In genomic region chr19:52940905-52941304, GRCh38 we compare ENCODE assay signal across 8 cellular contexts. TPM values are rescaled to one million over a fixed set of nuclear protein-coding genes. Genes with fewer than 3 reads are reported as not detected.
A peak's percentile ranks its signal among the peaks of the same experiment; 100 is the strongest.
DNase-seq lines count a peak whose midpoint lies in the region; ATAC-seq and TF ChIP-seq lines count a peak whose summit lies in the region.
"Not testable (repeated sequence)": the region's sequence is repeated elsewhere in the genome, so short reads cannot be mapped to it uniquely, and the experiment has no call there.

No MANE protein-coding gene starts in this region.

- H3K4me1 ChIP-seq in HUES6 (ENCODE audit: control insufficient read depth, insufficient read depth, low read length): peaks cover 24% of the 10 kb centered on the region

- peak overlapping the region; percentile 91 for H3K27ac Mint-ChIP-seq in CD4-positive, alpha-beta T cell
- H3K27ac Mint-ChIP-seq in T-helper 17 cell: peak overlapping the region; percentile 90
- peak overlapping the region; percentile 92 for H3K27ac Mint-ChIP-seq in activated CD8-positive, alpha-beta T cell treated with anti-CD3 and anti-CD28 coated beads, Interleukin-2, amount 10 ng/mL, durations not matched to agents 7 days and 5 days
- H3K27ac Mint-ChIP-seq in activated naive CD8-positive, alpha-beta T cell treated with anti-CD3 and anti-CD28 coated beads for 36 hours; endothelial cell (ENCODE audit: unreplicated experiment): not testable (repeated sequence)
- peak overlapping the region; percentile 71 to 93 for H3K27ac Mint-ChIP-seq in natural killer cell treated with Interleukin-12 subunit alpha and Interleukin-12 subunit beta and Interleukin-15 and Interleukin-18, amount 100 ng/mL, for 72 hours
- H3K27ac Mint-ChIP-seq in stimulated activated memory B cell treated with anti-CD40 and anti-IgM and Interleukin-4, amounts not matched to agents 10 μg/mL and 1 μg/mL and 100 μg/mL, for 72 hours: peak overlapping the region; percentile 87

- TF ChIP-seq CTCF in CD4-positive, alpha-beta T cell (IDR thresholded peaks at IDR 0.05); endothelial cell (IDR thresholded peaks at IDR 0.05; ENCODE audit: unreplicated experiment): not testable (repeated sequence)

- POLR2A ChIA-PET in CD4-positive, alpha-beta T cell (lab: Charles Lee): interaction anchor here (0.7 kb wide), 1 partner anchor 18 kb away, joined by 3 read pairs; no protein-coding TSS in a partner anchor
- POLR2A ChIA-PET in activated CD8-positive, alpha-beta T cell treated with anti-CD3 and anti-CD28 coated beads, Interleukin-2, amount 10 ng/mL, durations not matched to agents 7 days and 5 days (lab: Charles Lee): interaction anchor here (1.5 kb wide), 1 partner anchor 21 kb away, joined by 3 read pairs; no protein-coding TSS in a partner anchor

- H3K36me3 ChIP-seq in HUES6 (ENCODE audit: control insufficient read depth, insufficient read depth, low read length): peaks cover 16% of the 10 kb centered on the region

- not testable (repeated sequence) for H3K27ac ChIP-seq in CD4-positive, alpha-beta T cell (ENCODE audit: low read depth, low read length); HUES6 (ENCODE audit: low read depth, low read length)

- H3K9me3 ChIP-seq in CD4-positive, alpha-beta T cell (ENCODE audit: control insufficient read depth, low read length): peaks cover 11% of the 10 kb centered on the region
- H3K9me3 ChIP-seq in HUES6 (ENCODE audit: control insufficient read depth, insufficient read depth, low read depth, low read length); T-helper 17 cell (ENCODE audit: control insufficient read depth, low read length, poor library complexity, severe bottlenecking): not testable (repeated sequence)

- H3K4me1 Mint-ChIP-seq in CD4-positive, alpha-beta T cell (ENCODE audit: low read depth): peaks cover 29% of the 10 kb centered on the region
- H3K4me1 Mint-ChIP-seq in T-helper 17 cell: peaks cover 16% of the 10 kb centered on the region
- H3K4me1 Mint-ChIP-seq in activated CD8-positive, alpha-beta T cell treated with anti-CD3 and anti-CD28 coated beads, Interleukin-2, amount 10 ng/mL, durations not matched to agents 7 days and 5 days (ENCODE audit: low read depth): peaks cover 35% of the 10 kb centered on the region
- H3K4me1 Mint-ChIP-seq in activated naive CD8-positive, alpha-beta T cell treated with anti-CD3 and anti-CD28 coated beads for 36 hours: peaks cover 20% of the 10 kb centered on the region
- H3K4me1 Mint-ChIP-seq in endothelial cell (ENCODE audit: unreplicated experiment): peaks cover 44% of the 10 kb centered on the region
- peaks cover 27 to 34% of the 10 kb centered on the region in 2 donors for H3K4me1 Mint-ChIP-seq in natural killer cell treated with Interleukin-12 subunit alpha and Interleukin-12 subunit beta and Interleukin-15 and Interleukin-18, amount 100 ng/mL, for 72 hours (ENCODE audit: low read depth in 2 of 2)
- H3K4me1 Mint-ChIP-seq in stimulated activated memory B cell treated with anti-CD40 and anti-IgM and Interleukin-4, amounts not matched to agents 10 μg/mL and 1 μg/mL and 100 μg/mL, for 72 hours: peaks cover 36% of the 10 kb centered on the region

- not testable (repeated sequence) for H3K9ac ChIP-seq in HUES6 (ENCODE audit: low read length)

- not testable (repeated sequence) for H3K9me3 Mint-ChIP-seq in CD4-positive, alpha-beta T cell; endothelial cell (ENCODE audit: unreplicated experiment); natural killer cell treated with Interleukin-12 subunit alpha and Interleukin-12 subunit beta and Interleukin-15 and Interleukin-18, amount 100 ng/mL, for 72 hours; stimulated activated memory B cell treated with anti-CD40 and anti-IgM and Interleukin-4, amounts not matched to agents 10 μg/mL and 1 μg/mL and 100 μg/mL, for 72 hours
- H3K9me3 Mint-ChIP-seq in activated CD8-positive, alpha-beta T cell treated with anti-CD3 and anti-CD28 coated beads, Interleukin-2, amount 10 ng/mL, durations not matched to agents 7 days and 5 days (ENCODE audit: insufficient read depth): peaks cover 12% of the 10 kb centered on the region
- peaks cover 27% of the 10 kb centered on the region for H3K9me3 Mint-ChIP-seq in activated naive CD8-positive, alpha-beta T cell treated with anti-CD3 and anti-CD28 coated beads for 36 hours

- not testable (repeated sequence) for H3K27me3 ChIP-seq in CD4-positive, alpha-beta T cell (ENCODE audit: control insufficient read depth, insufficient read depth, low read length); HUES6 (ENCODE audit: control insufficient read depth, insufficient read depth, low read length)

- intact Hi-C loops in CD4-positive, alpha-beta T cell (cut with DNase I, micrococcal nuclease): loop anchor here in 1 of 2 experiments (5.0 to 10.0 kb wide), 3 partner anchors 156 to 394 kb away; partner anchors contain the start of genes ZNF160, ZNF600 and ZNF845

- H3K36me3 Mint-ChIP-seq in CD4-positive, alpha-beta T cell (ENCODE audit: low read depth): peaks cover 62% of the 10 kb centered on the region
- not testable (repeated sequence) for H3K36me3 Mint-ChIP-seq in T-helper 17 cell (ENCODE audit: low read depth); natural killer cell treated with Interleukin-12 subunit alpha and Interleukin-12 subunit beta and Interleukin-15 and Interleukin-18, amount 100 ng/mL, for 72 hours
- peaks cover 41% of the 10 kb centered on the region for H3K36me3 Mint-ChIP-seq in activated CD8-positive, alpha-beta T cell treated with anti-CD3 and anti-CD28 coated beads, Interleukin-2, amount 10 ng/mL, durations not matched to agents 7 days and 5 days (ENCODE audit: low read depth)
- H3K36me3 Mint-ChIP-seq in activated naive CD8-positive, alpha-beta T cell treated with anti-CD3 and anti-CD28 coated beads for 36 hours: peaks cover 46% of the 10 kb centered on the region
- peaks cover 20% of the 10 kb centered on the region for H3K36me3 Mint-ChIP-seq in endothelial cell (ENCODE audit: low read depth, unreplicated experiment)
- H3K36me3 Mint-ChIP-seq in stimulated activated memory B cell treated with anti-CD40 and anti-IgM and Interleukin-4, amounts not matched to agents 10 μg/mL and 1 μg/mL and 100 μg/mL, for 72 hours: peaks cover 16% of the 10 kb centered on the region

- H3K4me3 ChIP-seq in HUES6 (ENCODE audit: low read depth, low read length): peak overlapping the region; percentile 29; the same call in 1 of the 2 replicates

- peak overlapping the region; percentile 97 for H3K4me3 Mint-ChIP-seq in CD4-positive, alpha-beta T cell
- peak overlapping the region; percentile 90 for H3K4me3 Mint-ChIP-seq in T-helper 17 cell
- H3K4me3 Mint-ChIP-seq in activated CD8-positive, alpha-beta T cell treated with anti-CD3 and anti-CD28 coated beads, Interleukin-2, amount 10 ng/mL, durations not matched to agents 7 days and 5 days: peak overlapping the region; percentile 93
- peak overlapping the region; percentile 98 for H3K4me3 Mint-ChIP-seq in activated naive CD8-positive, alpha-beta T cell treated with anti-CD3 and anti-CD28 coated beads for 36 hours
- H3K4me3 Mint-ChIP-seq in endothelial cell (ENCODE audit: unreplicated experiment): peak overlapping the region; percentile 98
- H3K4me3 Mint-ChIP-seq in natural killer cell treated with Interleukin-12 subunit alpha and Interleukin-12 subunit beta and Interleukin-15 and Interleukin-18, amount 100 ng/mL, for 72 hours: peak overlapping the region; percentile 96
- H3K4me3 Mint-ChIP-seq in stimulated activated memory B cell treated with anti-CD40 and anti-IgM and Interleukin-4, amounts not matched to agents 10 μg/mL and 1 μg/mL and 100 μg/mL, for 72 hours: peak overlapping the region; percentile 91

- CTCF ChIA-PET in CD4-positive, alpha-beta T cell (lab: Charles Lee): interaction anchor here (0.7 kb wide), 1 partner anchor 234 kb away, joined by 3 read pairs; no protein-coding TSS in a partner anchor
- CTCF ChIA-PET in activated CD8-positive, alpha-beta T cell treated with anti-CD3 and anti-CD28 coated beads, Interleukin-2, amount 10 ng/mL, durations not matched to agents 7 days and 5 days (lab: Charles Lee): not testable (repeated sequence)

- ATAC-seq in CD4-positive, alpha-beta T cell (ENCODE audit: poor library complexity); T-helper 17 cell; activated CD8-positive, alpha-beta T cell treated with anti-CD3 and anti-CD28 coated beads, Interleukin-2, amount 10 ng/mL, durations not matched to agents 7 days and 5 days; natural killer cell treated with Interleukin-12 subunit alpha and Interleukin-12 subunit beta and Interleukin-15 and Interleukin-18, amount 100 ng/mL, for 72 hours; stimulated activated memory B cell treated with anti-CD40 and anti-IgM and Interleukin-4, amounts not matched to agents 10 μg/mL and 1 μg/mL and 100 μg/mL, for 72 hours: not testable (repeated sequence)

- DNase-seq in CD4-positive, alpha-beta T cell; T-helper 17 cell; activated CD8-positive, alpha-beta T cell treated with anti-CD3 and anti-CD28 coated beads, Interleukin-2, amount 10 ng/mL, durations not matched to agents 7 days and 5 days; activated naive CD8-positive, alpha-beta T cell treated with anti-CD3 and anti-CD28 coated beads for 36 hours; endothelial cell (ENCODE audit: low spot score); natural killer cell treated with Interleukin-12 subunit alpha and Interleukin-12 subunit beta and Interleukin-15 and Interleukin-18, amount 100 ng/mL, for 72 hours (ENCODE audit: low spot score): not testable (repeated sequence)

- H3K27me3 Mint-ChIP-seq in CD4-positive, alpha-beta T cell; T-helper 17 cell; activated CD8-positive, alpha-beta T cell treated with anti-CD3 and anti-CD28 coated beads, Interleukin-2, amount 10 ng/mL, durations not matched to agents 7 days and 5 days (ENCODE audit: low read depth); activated naive CD8-positive, alpha-beta T cell treated with anti-CD3 and anti-CD28 coated beads for 36 hours; endothelial cell (ENCODE audit: unreplicated experiment); natural killer cell treated with Interleukin-12 subunit alpha and Interleukin-12 subunit beta and Interleukin-15 and Interleukin-18, amount 100 ng/mL, for 72 hours; stimulated activated memory B cell treated with anti-CD40 and anti-IgM and Interleukin-4, amounts not matched to agents 10 μg/mL and 1 μg/mL and 100 μg/mL, for 72 hours: not testable (repeated sequence)

RNA-seq across cellular contexts. Expression of gene ZNF888, which starts 17.7 kb away (rescaled TPM):
- total RNA-seq in CD4-positive, alpha-beta T cell: 1 to 10 TPM; 2.5 to 3.0 TPM
- total RNA-seq in T-helper 17 cell (1 to 10 TPM; 3.7 to 4.4 TPM), endothelial cell (ENCODE audit: unreplicated experiment) (12.2 TPM)
- 1 to 10 TPM; 8.1 to 8.8 TPM for total RNA-seq in activated CD8-positive, alpha-beta T cell treated with anti-CD3 and anti-CD28 coated beads, Interleukin-2, amount 10 ng/mL, durations not matched to agents 7 days and 5 days
- total RNA-seq in activated naive CD8-positive, alpha-beta T cell treated with anti-CD3 and anti-CD28 coated beads for 36 hours: 1 to 10 TPM; 5.1 to 6.1 TPM
- total RNA-seq in natural killer cell treated with Interleukin-12 subunit alpha and Interleukin-12 subunit beta and Interleukin-15 and Interleukin-18, amount 100 ng/mL, for 72 hours: 1 to 10 TPM; 5.3 to 6.5 TPM

RNA-seq across cellular contexts. Expression of gene ZNF816, which starts 21.8 kb away (rescaled TPM):
- 1 to 10 TPM; 3.6 to 5.5 TPM for total RNA-seq in CD4-positive, alpha-beta T cell
- total RNA-seq in T-helper 17 cell: 1 to 10 TPM; 3.5 to 4.8 TPM
- total RNA-seq in activated CD8-positive, alpha-beta T cell treated with anti-CD3 and anti-CD28 coated beads, Interleukin-2, amount 10 ng/mL, durations not matched to agents 7 days and 5 days: 10 to 100 TPM; 11.2 to 12.9 TPM
- total RNA-seq in activated naive CD8-positive, alpha-beta T cell treated with anti-CD3 and anti-CD28 coated beads for 36 hours: 10 to 100 TPM; 11.1 to 12.0 TPM
- total RNA-seq in endothelial cell (ENCODE audit: unreplicated experiment): 16.5 TPM
- 10 to 100 TPM in 1 of 2 donors, 1 to 10 TPM in 1; 8.7 to 11.8 TPM for total RNA-seq in natural killer cell treated with Interleukin-12 subunit alpha and Interleukin-12 subunit beta and Interleukin-15 and Interleukin-18, amount 100 ng/mL, for 72 hours

RNA-seq across cellular contexts. Expression of gene ZNF320, which starts 43.5 kb away (rescaled TPM):
- total RNA-seq in CD4-positive, alpha-beta T cell: 1 to 10 TPM; 7.2 to 7.4 TPM
- total RNA-seq in T-helper 17 cell (1 to 10 TPM; 4.0 to 5.1 TPM), endothelial cell (ENCODE audit: unreplicated experiment) (34.7 TPM)
- total RNA-seq in activated CD8-positive, alpha-beta T cell treated with anti-CD3 and anti-CD28 coated beads, Interleukin-2, amount 10 ng/mL, durations not matched to agents 7 days and 5 days: 10 to 100 TPM in 1 of 2 experiments, 1 to 10 TPM in 1; 7.9 to 10.5 TPM
- total RNA-seq in activated naive CD8-positive, alpha-beta T cell treated with anti-CD3 and anti-CD28 coated beads for 36 hours: 1 to 10 TPM; 4.9 to 7.1 TPM
- total RNA-seq in natural killer cell treated with Interleukin-12 subunit alpha and Interleukin-12 subunit beta and Interleukin-15 and Interleukin-18, amount 100 ng/mL, for 72 hours: 10 to 100 TPM; 13.9 to 15.4 TPM
